ENCODE assay signal across 21 cellular contexts in genomic region chr2:240429872-240430491, GRCh38. TPM values are rescaled to one million over a fixed set of nuclear protein-coding genes. Genes with fewer than 3 reads are reported as not detected.
A peak's percentile ranks its signal among the peaks of the same experiment; 100 is the strongest.
DNase-seq lines count a peak whose midpoint lies in the region; ATAC-seq, FAIRE-seq and TF ChIP-seq lines count a peak whose summit lies in the region.
"Had no signal": no experiment of that assay in that cellular context is flagged by ENCODE, and none has a peak within 500 bp of the region (broad histone marks: within the 10 kb centered on the region; RNA-seq: fewer than 3 reads in every experiment).

No MANE protein-coding gene starts in this region.

- POLR2A ChIA-PET in activated CD4-positive, alpha-beta T cell treated with anti-CD3 and anti-CD28 coated beads for 36 hours (lab: Charles Lee): no interaction called here

- no peak overlapping the region for H3K27ac Mint-ChIP-seq in activated CD4-positive, alpha-beta T cell treated with anti-CD3 and anti-CD28 coated beads for 36 hours
- H3K27ac Mint-ChIP-seq in activated CD4-positive, alpha-beta T cell treated with anti-CD3 and anti-CD28 coated beads, Interleukin-2, amount 10 ng/mL, durations not matched to agents 24 days and 14 days: no peak overlapping the region
- no peak overlapping the region for H3K27ac Mint-ChIP-seq in T-helper 17 cell
- H3K27ac Mint-ChIP-seq: activated CD8-positive, alpha-beta T cell treated with anti-CD3 and anti-CD28 coated beads, Interleukin-2, amount 10 ng/mL, durations not matched to agents 7 days and 5 days; activated naive CD4-positive, alpha-beta T cell treated with anti-CD3 and anti-CD28 coated beads, Interleukin-2, amount 50 U/mL, for 24 hours; mesothelial cell of epicardium; stimulated activated naive B cell treated with anti-CD40 and anti-IgM and Interleukin-4, amounts not matched to agents 10 μg/mL and 1 μg/mL and 100 μg/mL, for 72 hours had no signal

- WGBS in sigmoid colon, 2 donors: 67 to 76% methylated on average over 14 of the region's 14 CpGs

- intact Hi-C loops in activated CD4-positive, alpha-beta T cell treated with anti-CD3 and anti-CD28 coated beads for 36 hours (cut with DNase I, micrococcal nuclease): loop anchor here in 1 of 2 experiments (10.0 kb wide), 2 partner anchors 295 to 365 kb away; partner anchors contain the start of gene COPS9
- intact Hi-C loops in activated CD4-positive, alpha-beta T cell treated with anti-CD3 and anti-CD28 coated beads, Interleukin-2, amount 10 ng/mL, durations not matched to agents 24 days and 14 days (cut with micrococcal nuclease): no loop called here
- intact Hi-C loops in kidney (cut with DNase I): no loop called here
- intact Hi-C loops in sigmoid colon (cut with DNase I): no loop called here

- H3K4me1 ChIP-seq in kidney (ENCODE audit: control insufficient read depth in 1 of 2, insufficient read depth in 1 of 2, low read depth in 1 of 2, low read length in 2 of 2): no peaks in the 10 kb centered on the region
- H3K4me1 ChIP-seq in sigmoid colon: peaks cover 0 to 14% (median 12%) of the 10 kb centered on the region in 4 donors
- H3K4me1 ChIP-seq: breast epithelium had no signal

- no peaks in the 10 kb centered on the region for H3K36me3 ChIP-seq in kidney (ENCODE audit: control insufficient read depth in 1 of 2, insufficient read depth in 2 of 2, low read length in 2 of 2)
- no peaks in the 10 kb centered on the region for H3K36me3 ChIP-seq in sigmoid colon
- H3K36me3 ChIP-seq: breast epithelium, esophagus squamous epithelium, HAP-1, Peyer's patch had no signal

- H3K36me3 Mint-ChIP-seq in activated CD4-positive, alpha-beta T cell treated with anti-CD3 and anti-CD28 coated beads for 36 hours (ENCODE audit: low read depth): no peaks in the 10 kb centered on the region
- peaks cover 3% of the 10 kb centered on the region for H3K36me3 Mint-ChIP-seq in activated CD4-positive, alpha-beta T cell treated with anti-CD3 and anti-CD28 coated beads, Interleukin-2, amount 10 ng/mL, durations not matched to agents 24 days and 14 days (ENCODE audit: low read depth)
- H3K36me3 Mint-ChIP-seq in T-helper 17 cell (ENCODE audit: low read depth): peaks cover 2% of the 10 kb centered on the region
- H3K36me3 Mint-ChIP-seq: activated naive CD4-positive, alpha-beta T cell treated with anti-CD3 and anti-CD28 coated beads, Interleukin-2, amount 50 U/mL, for 24 hours; mesothelial cell of epicardium had no signal

- ATAC-seq in activated CD4-positive, alpha-beta T cell treated with anti-CD3 and anti-CD28 coated beads for 36 hours: no peak
- ATAC-seq in T-helper 17 cell: no peak
- ATAC-seq in activated CD4-positive, CD25-positive, alpha-beta regulatory T cell treated with anti-CD3 and anti-CD28 coated beads, Interleukin-2, amount 50 U/mL, for 24 hours: no peak
- ATAC-seq: activated CD8-positive, alpha-beta T cell treated with anti-CD3 and anti-CD28 coated beads, Interleukin-2, amount 10 ng/mL, durations not matched to agents 7 days and 5 days; stimulated activated naive B cell treated with anti-CD40 and anti-IgM and Interleukin-4, amounts not matched to agents 10 μg/mL and 1 μg/mL and 100 μg/mL, for 72 hours had no signal

- no peak for FAIRE-seq in kidney (lab: Jason Lieb, UNC)
- FAIRE-seq: HTR-8/SVneo had no signal

- no peak overlapping the region for H3K9ac ChIP-seq in kidney (ENCODE audit: low read length in 2 of 2)

- no peak for TF ChIP-seq CTCF in kidney (IDR thresholded peaks at IDR 0.05; ENCODE audit: borderline replicate concordance, extremely low read depth, insufficient read depth)
- no peak for TF ChIP-seq CTCF in sigmoid colon (IDR thresholded peaks at IDR 0.05)

- no peak overlapping the region for H3K27ac ChIP-seq in kidney (ENCODE audit: low read depth in 2 of 2, low read length in 2 of 2)
- no peak overlapping the region for H3K27ac ChIP-seq in sigmoid colon
- H3K27ac ChIP-seq: breast epithelium, C4-2B, dorsolateral prefrontal cortex, esophagus squamous epithelium, Peyer's patch had no signal

- TF ChIP-seq POLR2A in sigmoid colon (IDR thresholded peaks at IDR 0.05): no peak

- no peak for TF ChIP-seq EP300 in sigmoid colon (IDR thresholded peaks at IDR 0.05)

- H3K4me3 Mint-ChIP-seq in activated CD4-positive, alpha-beta T cell treated with anti-CD3 and anti-CD28 coated beads for 36 hours: no peak overlapping the region
- no peak overlapping the region for H3K4me3 Mint-ChIP-seq in activated CD4-positive, alpha-beta T cell treated with anti-CD3 and anti-CD28 coated beads, Interleukin-2, amount 10 ng/mL, durations not matched to agents 24 days and 14 days
- no peak overlapping the region for H3K4me3 Mint-ChIP-seq in T-helper 17 cell
- H3K4me3 Mint-ChIP-seq: activated CD8-positive, alpha-beta T cell treated with anti-CD3 and anti-CD28 coated beads, Interleukin-2, amount 10 ng/mL, durations not matched to agents 7 days and 5 days; activated naive CD4-positive, alpha-beta T cell treated with anti-CD3 and anti-CD28 coated beads, Interleukin-2, amount 50 U/mL, for 24 hours; mesothelial cell of epicardium; stimulated activated naive B cell treated with anti-CD40 and anti-IgM and Interleukin-4, amounts not matched to agents 10 μg/mL and 1 μg/mL and 100 μg/mL, for 72 hours had no signal

- H3K9me3 Mint-ChIP-seq in activated CD4-positive, alpha-beta T cell treated with anti-CD3 and anti-CD28 coated beads for 36 hours (ENCODE audit: low read depth): no peaks in the 10 kb centered on the region
- H3K9me3 Mint-ChIP-seq in activated CD4-positive, alpha-beta T cell treated with anti-CD3 and anti-CD28 coated beads, Interleukin-2, amount 10 ng/mL, durations not matched to agents 24 days and 14 days: no peaks in the 10 kb centered on the region
- H3K9me3 Mint-ChIP-seq: activated naive CD4-positive, alpha-beta T cell treated with anti-CD3 and anti-CD28 coated beads, Interleukin-2, amount 50 U/mL, for 24 hours had no signal

- peak; percentile 2 for DNase-seq in activated CD4-positive, alpha-beta T cell treated with anti-CD3 and anti-CD28 coated beads for 36 hours
- DNase-seq in activated CD4-positive, alpha-beta T cell treated with anti-CD3 and anti-CD28 coated beads, Interleukin-2, amount 10 ng/mL, durations not matched to agents 24 days and 14 days: no peak
- DNase-seq in T-helper 17 cell: peak in 2 of 3 donors; percentile 2 to 4
- DNase-seq in kidney: peak; percentile 58
- peak; percentile 48 for DNase-seq in sigmoid colon
- DNase-seq in NCI-H1930 (lab: John Stamatoyannopoulos, UW): no peak
- DNase-seq in NOMO-1 treated with DMSO at 0.1 percent for 48 hours (lab: John Stamatoyannopoulos, UW; ENCODE audit: unreplicated experiment): no peak
- DNase-seq: activated CD8-positive, alpha-beta T cell treated with anti-CD3 and anti-CD28 coated beads, Interleukin-2, amount 10 ng/mL, durations not matched to agents 7 days and 5 days; esophagus squamous epithelium; NCI-H2081; NCI-H748 treated with DMSO at 0.1 percent for 48 hours; stimulated activated naive B cell treated with anti-CD40 and anti-IgM and Interleukin-4, amounts not matched to agents 10 μg/mL and 1 μg/mL and 100 μg/mL, for 72 hours had no signal

- peaks cover 33% of the 10 kb centered on the region for H3K4me1 Mint-ChIP-seq in activated CD4-positive, alpha-beta T cell treated with anti-CD3 and anti-CD28 coated beads for 36 hours
- peaks cover 24% of the 10 kb centered on the region for H3K4me1 Mint-ChIP-seq in activated CD4-positive, alpha-beta T cell treated with anti-CD3 and anti-CD28 coated beads, Interleukin-2, amount 10 ng/mL, durations not matched to agents 24 days and 14 days
- peaks cover 3% of the 10 kb centered on the region for H3K4me1 Mint-ChIP-seq in T-helper 17 cell

- H3K9me3 ChIP-seq in T-helper 17 cell (ENCODE audit: control insufficient read depth, low read length, poor library complexity, severe bottlenecking): no peaks in the 10 kb centered on the region
- no peaks in the 10 kb centered on the region for H3K9me3 ChIP-seq in kidney (ENCODE audit: control insufficient read depth in 1 of 2, low read length in 2 of 2)
- no peaks in the 10 kb centered on the region for H3K9me3 ChIP-seq in sigmoid colon
- H3K9me3 ChIP-seq: esophagus squamous epithelium, HAP-1, Peyer's patch had no signal

- H3K27me3 Mint-ChIP-seq in activated CD4-positive, alpha-beta T cell treated with anti-CD3 and anti-CD28 coated beads for 36 hours: peaks cover 17% of the 10 kb centered on the region
- peaks cover 12% of the 10 kb centered on the region for H3K27me3 Mint-ChIP-seq in activated CD4-positive, alpha-beta T cell treated with anti-CD3 and anti-CD28 coated beads, Interleukin-2, amount 10 ng/mL, durations not matched to agents 24 days and 14 days
- peaks cover 16% of the 10 kb centered on the region for H3K27me3 Mint-ChIP-seq in T-helper 17 cell

- CTCF ChIA-PET in activated CD4-positive, alpha-beta T cell treated with anti-CD3 and anti-CD28 coated beads for 36 hours (lab: Charles Lee): no interaction called here

- H3K27me3 ChIP-seq in sigmoid colon: no peaks in the 10 kb centered on the region
- H3K27me3 ChIP-seq: breast epithelium, dorsolateral prefrontal cortex, Peyer's patch had no signal

- H3K4me3 ChIP-seq in kidney (ENCODE audit: low read length in 2 of 2) (no peak overlapping the region), sigmoid colon (no peak overlapping the region)
- H3K4me3 ChIP-seq: breast epithelium, dorsolateral prefrontal cortex, esophagus squamous epithelium, HAP-1, Peyer's patch had no signal

RNA-seq across cellular contexts. Expression of gene GPC1, which starts 5.5 kb away (rescaled TPM):
- total RNA-seq in activated CD4-positive, alpha-beta T cell treated with anti-CD3 and anti-CD28 coated beads for 36 hours: 1 to 10 TPM; 1.7 to 2.0 TPM
- 5.9 and 6.6 TPM in 2 replicates for total RNA-seq in activated CD4-positive, alpha-beta T cell treated with anti-CD3 and anti-CD28 coated beads, Interleukin-2, amount 10 ng/mL, durations not matched to agents 24 days and 14 days
- total RNA-seq in T-helper 17 cell: 1 to 10 TPM; 1.5 to 1.7 TPM
- 124 TPM for total RNA-seq in kidney
- polyA plus RNA-seq in kidney (ENCODE audit: insufficient read depth, low read depth, low replicate concordance): 18.4 TPM
- 10 to 100 TPM in 3 of 4 donors, 1 to 10 TPM in 1; 7.2 to 30.7 (median 23.7) TPM for total RNA-seq in sigmoid colon
- 10 to 100 TPM in 1 of 3 donors, 1 to 10 TPM in 2; 3.0 to 15.8 (median 7.2) TPM for polyA plus RNA-seq in sigmoid colon

Comparison
In these comparisons a context has a peak if more than half of its experiments do, and no peak if none do; other contexts are left out.
1. DNase-seq: peak in activated CD4-positive, alpha-beta T cell treated with anti-CD3 and anti-CD28 coated beads for 36 hours (single experiment), T-helper 17 cell (2 of 3), kidney (single experiment) and sigmoid colon (single experiment); none in activated CD4-positive, alpha-beta T cell treated with anti-CD3 and anti-CD28 coated beads, Interleukin-2, amount 10 ng/mL, durations not matched to agents 24 days and 14 days (single experiment), NCI-H1930 (0 of 2) and NOMO-1 treated with DMSO at 0.1 percent for 48 hours (single experiment).